31 cellular contexts compared by ENCODE assay signal in genomic region chr16:85488414-85488813, GRCh38.
"Had no signal": no experiment of that assay in that cellular context is flagged by ENCODE, and none has a peak within 500 bp of the region (broad histone marks: within the 10 kb centered on the region; RNA-seq: fewer than 3 reads in every experiment).

No MANE protein-coding gene starts in this region.

- H3K27ac ChIP-seq: epithelial cell of prostate, esophagus squamous epithelium, left lung, lower lobe of right lung, neutrophil, skin epidermis, testis, transverse colon, WERI-Rb-1 had no signal

- H3K27me3 Mint-ChIP-seq: activated CD8-positive, alpha-beta T cell treated with anti-CD3 and anti-CD28 coated beads for 36 hours; activated T-helper 17 cell treated with anti-CD3 and anti-CD28 coated beads, Interleukin-2, amount 50 U/mL, for 72 hours had no signal

- H3K4me3 ChIP-seq: esophagus squamous epithelium, left lung, lower lobe of right lung, skin epidermis, testis, transverse colon had no signal

- ATAC-seq: activated CD8-positive, alpha-beta T cell treated with anti-CD3 and anti-CD28 coated beads for 36 hours; activated T-cell treated with anti-CD3 and anti-CD28 coated beads, Interleukin-2, amount 50 U/mL, for 4 hours; activated T-helper 17 cell treated with anti-CD3 and anti-CD28 coated beads, Interleukin-2, amount 50 U/mL, for 72 hours; left lung; lower lobe of right lung; natural killer cell; sciatic nerve; stimulated activated naive CD8-positive, alpha-beta T cell treated with anti-CD3 and anti-CD28 coated beads, Interleukin-15, Interleukin-2, amounts not matched to agents 100 U/mL and 50 U/mL, for 24 hours had no signal

- H3K4me1 Mint-ChIP-seq: activated CD4-positive, alpha-beta T cell treated with anti-CD3 and anti-CD28 coated beads, Interleukin-2, amount 10 ng/mL, durations not matched to agents 24 days and 14 days; activated T-helper 17 cell treated with anti-CD3 and anti-CD28 coated beads, Interleukin-2, amount 50 U/mL, for 72 hours had no signal

- FAIRE-seq: astrocyte, islet of Langerhans, urothelium cell line had no signal

- H3K36me3 Mint-ChIP-seq: natural killer cell had no signal

- DNase-seq: activated CD4-positive, alpha-beta T cell treated with anti-CD3 and anti-CD28 coated beads, Interleukin-2, amount 10 ng/mL, durations not matched to agents 24 days and 14 days; activated CD4-positive, CD25-positive, alpha-beta regulatory T cell treated with anti-CD3 and anti-CD28 coated beads, Interleukin-2, amount 50 U/mL, for 72 hours; activated CD8-positive, alpha-beta T cell treated with anti-CD3 and anti-CD28 coated beads for 36 hours; activated gamma-delta T cell treated with Interleukin-2 at 50 U/mL for 16 hours; activated naive CD4-positive, alpha-beta T cell treated with anti-CD3 and anti-CD28 coated beads, Interleukin-2, amount 50 U/mL, for 16 hours; activated T-cell treated with anti-CD3 and anti-CD28 coated beads, Interleukin-2, amount 50 U/mL, for 4 hours; amniotic stem cell; central memory CD4-positive, alpha-beta T cell; esophagus squamous epithelium; foreskin melanocyte; left lung; lower lobe of right lung; mesenchymal stem cell; natural killer cell; stimulated activated CD4-positive, alpha-beta T cell treated with anti-CD3 and anti-CD28 coated beads, Interleukin-12 subunit alpha, Interleukin-12 subunit beta, amount 100 ng/mL, for 4 hours; stimulated activated CD4-positive, alpha-beta T cell treated with anti-CD3 and anti-CD28 coated beads, Interleukin-4, amount 100 ng/mL, for 1 hour; stimulated activated naive CD8-positive, alpha-beta T cell treated with anti-CD3 and anti-CD28 coated beads, Interleukin-15, Interleukin-2, amounts not matched to agents 100 U/mL and 50 U/mL, for 24 hours; T1000; testis; transverse colon; WERI-Rb-1 had no signal

- H3K4me3 Mint-ChIP-seq: activated CD4-positive, alpha-beta T cell treated with anti-CD3 and anti-CD28 coated beads, Interleukin-2, amount 10 ng/mL, durations not matched to agents 24 days and 14 days; activated CD8-positive, alpha-beta T cell treated with anti-CD3 and anti-CD28 coated beads for 36 hours; activated T-cell treated with anti-CD3 and anti-CD28 coated beads, Interleukin-2, amount 50 U/mL, for 4 hours; activated T-helper 17 cell treated with anti-CD3 and anti-CD28 coated beads, Interleukin-2, amount 50 U/mL, for 72 hours; dendritic cell treated with granulocyte-macrophage colony-stimulating factor and Interleukin-4, amounts not matched to agents 40 ng/mL and 50 ng/mL, for 4 days; natural killer cell had no signal

- H3K27ac Mint-ChIP-seq: activated CD4-positive, alpha-beta T cell treated with anti-CD3 and anti-CD28 coated beads, Interleukin-2, amount 10 ng/mL, durations not matched to agents 24 days and 14 days; activated CD8-positive, alpha-beta T cell treated with anti-CD3 and anti-CD28 coated beads for 36 hours; activated T-helper 17 cell treated with anti-CD3 and anti-CD28 coated beads, Interleukin-2, amount 50 U/mL, for 72 hours; dendritic cell treated with granulocyte-macrophage colony-stimulating factor and Interleukin-4, amounts not matched to agents 40 ng/mL and 50 ng/mL, for 4 days; natural killer cell; progenitor cell of endocrine pancreas had no signal

- H3K9me3 Mint-ChIP-seq: activated CD4-positive, alpha-beta T cell treated with anti-CD3 and anti-CD28 coated beads, Interleukin-2, amount 10 ng/mL, durations not matched to agents 24 days and 14 days; activated CD8-positive, alpha-beta T cell treated with anti-CD3 and anti-CD28 coated beads for 36 hours; activated T-cell treated with anti-CD3 and anti-CD28 coated beads, Interleukin-2, amount 50 U/mL, for 4 hours; activated T-helper 17 cell treated with anti-CD3 and anti-CD28 coated beads, Interleukin-2, amount 50 U/mL, for 72 hours; dendritic cell treated with granulocyte-macrophage colony-stimulating factor and Interleukin-4, amounts not matched to agents 40 ng/mL and 50 ng/mL, for 4 days; natural killer cell had no signal

- H3K27me3 ChIP-seq: esophagus squamous epithelium, left lung, testis, transverse colon had no signal

- H3K36me3 ChIP-seq: esophagus squamous epithelium, left lung, lower lobe of right lung, neutrophil, transverse colon, WERI-Rb-1 had no signal

- H3K9me3 ChIP-seq: esophagus squamous epithelium, left lung, lower lobe of right lung, neutrophil, testis, transverse colon had no signal
